In the genomic region with DNA sequence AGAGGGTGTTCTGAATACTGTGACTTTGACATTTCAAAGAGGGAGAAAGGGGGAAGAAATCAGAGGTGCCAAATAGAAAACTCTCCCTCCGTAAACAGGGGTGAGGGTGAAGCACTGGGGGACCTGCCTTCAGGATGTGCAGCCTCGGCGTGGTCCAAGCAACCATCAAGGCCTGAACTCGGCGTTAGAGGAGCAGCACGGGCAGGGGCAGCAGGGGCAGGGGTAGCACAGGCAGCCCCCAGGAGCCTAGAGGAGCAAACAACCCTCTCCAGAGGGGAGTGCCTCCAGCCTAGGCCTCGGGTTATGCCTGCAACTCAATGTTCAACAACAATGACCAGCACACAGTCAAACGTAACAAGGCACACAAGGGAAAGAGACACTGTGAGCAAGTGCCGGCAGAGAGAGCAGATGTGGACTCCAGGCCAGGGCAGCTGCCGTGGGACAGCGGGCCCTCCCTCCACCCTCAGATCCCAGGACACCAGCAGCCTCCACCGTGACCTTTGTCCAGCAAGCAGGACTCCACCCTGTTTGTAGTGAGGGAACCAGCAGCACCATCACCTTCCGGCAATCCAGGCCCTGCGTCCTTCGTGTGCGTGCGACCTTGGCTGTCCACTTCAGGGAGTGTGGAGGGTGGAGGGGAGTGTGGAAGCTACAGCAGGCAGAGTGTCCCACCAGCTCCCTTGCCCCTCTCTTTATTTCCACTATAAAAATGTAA, we compare ENCODE assay signal across 22 cellular contexts. TPM values are rescaled to one million over a fixed set of nuclear protein-coding genes. Genes with fewer than 3 reads are reported as not detected.
"Had no signal": no experiment of that assay in that cellular context is flagged by ENCODE, and none has a peak within 500 bp of the region (broad histone marks: within the 10 kb centered on the region; RNA-seq: fewer than 3 reads in every experiment).

No MANE protein-coding gene starts in this region.

- DNase-seq: activated CD4-positive, alpha-beta T cell treated with anti-CD3 and anti-CD28 coated beads for 4 hours; activated CD4-positive, alpha-beta T cell treated with anti-CD3 and anti-CD28 coated beads, Interleukin-2, amount 50 U/mL, for 48 hours; activated CD8-positive, alpha-beta memory T cell treated with anti-CD3 and anti-CD28 coated beads for 24 hours; activated effector memory CD4-positive, alpha-beta T cell treated with anti-CD3 and anti-CD28 coated beads, Interleukin-2, amount 50 U/mL, for 16 hours; activated naive CD4-positive, alpha-beta T cell treated with anti-CD3 and anti-CD28 coated beads, Interleukin-2, amount 50 U/mL, for 16 hours; amniotic stem cell; central memory CD4-positive, alpha-beta T cell; endodermal cell; foreskin keratinocyte; naive thymus-derived CD4-positive, alpha-beta T cell; stimulated activated CD4-positive, alpha-beta T cell treated with anti-CD3 and anti-CD28 coated beads, Interleukin-2, amount 100 ng/mL, for 48 hours; stimulated activated naive CD4-positive, alpha-beta T cell treated with Interleukin-2 at 50 U/mL for 16 hours; SW 1271; T-helper 9 cell; upper lobe of right lung had no signal

- H3K27ac Mint-ChIP-seq: activated T-helper 1 cell treated with anti-CD3 and anti-CD28 coated beads, Interleukin-12 subunit alpha, Interleukin-12 subunit beta, Interleukin-2, Interleukin-4 antibody, amounts not matched to agents 30 ng/mL and 10 ng/mL and 1 ng/mL, durations not matched to agents 14 hours and 24 hours and 36 hours; dendritic cell treated with granulocyte-macrophage colony-stimulating factor and Interleukin-4, amounts not matched to agents 40 ng/mL and 50 ng/mL, for 4 days; endodermal cell; mesothelial cell of epicardium; naive thymus-derived CD4-positive, alpha-beta T cell; neural progenitor cell; T-helper 1 cell treated with Interleukin-12 subunit alpha and Interleukin-12 subunit beta and Interleukin-4 antibody, amounts not matched to agents 30 μg/mL and 1 μg/mL, for 36 hours had no signal

- H3K4me1 Mint-ChIP-seq: endodermal cell; mesothelial cell of epicardium; naive thymus-derived CD4-positive, alpha-beta T cell had no signal

- ATAC-seq: foreskin keratinocyte; heart left ventricle; left lung; naive thymus-derived CD4-positive, alpha-beta T cell; upper lobe of right lung had no signal

- H3K36me3 Mint-ChIP-seq: mesothelial cell of epicardium, neural progenitor cell had no signal

- H3K4me3 Mint-ChIP-seq: activated T-helper 1 cell treated with anti-CD3 and anti-CD28 coated beads, Interleukin-12 subunit alpha, Interleukin-12 subunit beta, Interleukin-2, Interleukin-4 antibody, amounts not matched to agents 30 ng/mL and 10 ng/mL and 1 ng/mL, durations not matched to agents 14 hours and 24 hours and 36 hours; dendritic cell treated with granulocyte-macrophage colony-stimulating factor and Interleukin-4, amounts not matched to agents 40 ng/mL and 50 ng/mL, for 4 days; endodermal cell; mesothelial cell of epicardium; naive thymus-derived CD4-positive, alpha-beta T cell; T-helper 1 cell treated with Interleukin-12 subunit alpha and Interleukin-12 subunit beta and Interleukin-4 antibody, amounts not matched to agents 30 μg/mL and 1 μg/mL, for 36 hours had no signal

RNA-seq across cellular contexts. Expression of a gene that starts 18.0 kb away (rescaled TPM):
- total RNA-seq: activated T-helper 1 cell treated with anti-CD3 and anti-CD28 coated beads, Interleukin-12 subunit alpha, Interleukin-12 subunit beta, Interleukin-2, Interleukin-4 antibody, amounts not matched to agents 30 ng/mL and 10 ng/mL and 1 ng/mL, durations not matched to agents 14 hours and 24 hours and 36 hours; foreskin keratinocyte; naive thymus-derived CD4-positive, alpha-beta T cell had no signal
